1 cellular context compared by ENCODE assay signal in genomic region chr3:43873723-43874122, GRCh38.
TF ChIP-seq lines count a peak whose summit lies in the region.

No MANE protein-coding gene starts in this region.

TF ChIP-seq in GM23338, 12 proteins besides CTCF, POLR2A, EP300 and RAD21 (continued from another document):
- TF ChIP-seq ZNF462 (CRISPR knock-in tag; IDR thresholded peaks at IDR 0.05) (no peak), STAT1 (IDR thresholded peaks at IDR 0.05; ENCODE audit: unreplicated experiment) (no peak), ZNF114 (CRISPR knock-in tag; IDR thresholded peaks at IDR 0.05) (no peak), ETS1 (IDR thresholded peaks at IDR 0.05) (no peak), EZH2 (IDR thresholded peaks at IDR 0.05; ENCODE audit: low read depth, unreplicated experiment) (no peak), POLR2AphosphoS5 (IDR thresholded peaks at IDR 0.05; ENCODE audit: low read depth) (no peak)
